In genomic region chr16:69322343-69322742, GRCh38 we compare ENCODE assay signal across 25 cellular contexts. TPM values are rescaled to one million over a fixed set of nuclear protein-coding genes. Genes with fewer than 3 reads are reported as not detected.
DNase-seq lines count a peak whose midpoint lies in the region; ATAC-seq lines count a peak whose summit lies in the region.
"Had no signal": no experiment of that assay in that cellular context is flagged by ENCODE, and none has a peak within 500 bp of the region (broad histone marks: within the 10 kb centered on the region; RNA-seq: fewer than 3 reads in every experiment).

No MANE protein-coding gene starts in this region.

- no peaks in the 10 kb centered on the region for H3K27me3 Mint-ChIP-seq in activated T-cell treated with anti-CD3 and anti-CD28 coated beads, Interleukin-2, amount 50 U/mL, for 24 hours
- no peaks in the 10 kb centered on the region for H3K27me3 Mint-ChIP-seq in activated T-helper 17 cell treated with anti-CD3 and anti-CD28 coated beads, Interleukin-2, amount 50 U/mL, for 72 hours
- H3K27me3 Mint-ChIP-seq: activated CD4-positive, alpha-beta memory T cell treated with anti-CD3 and anti-CD28 coated beads, Interleukin-2, amount 10 ng/mL, durations not matched to agents 7 days and 5 days; brain; CD4-positive, alpha-beta memory T cell; stimulated activated naive CD8-positive, alpha-beta T cell treated with anti-CD3 and anti-CD28 coated beads, Interleukin-15, Interleukin-2, amounts not matched to agents 100 ng/mL and 50 ng/mL, for 24 hours had no signal

- no peaks in the 10 kb centered on the region for H3K9me3 Mint-ChIP-seq in activated T-cell treated with anti-CD3 and anti-CD28 coated beads, Interleukin-2, amount 50 U/mL, for 24 hours
- H3K9me3 Mint-ChIP-seq in activated T-helper 17 cell treated with anti-CD3 and anti-CD28 coated beads, Interleukin-2, amount 50 U/mL, for 72 hours = no peaks in the 10 kb centered on the region
- H3K9me3 Mint-ChIP-seq: activated CD4-positive, alpha-beta memory T cell treated with anti-CD3 and anti-CD28 coated beads, Interleukin-2, amount 10 ng/mL, durations not matched to agents 7 days and 5 days; brain; stimulated activated naive CD8-positive, alpha-beta T cell treated with anti-CD3 and anti-CD28 coated beads, Interleukin-15, Interleukin-2, amounts not matched to agents 100 ng/mL and 50 ng/mL, for 24 hours had no signal

- H3K27ac Mint-ChIP-seq in activated T-cell treated with anti-CD3 and anti-CD28 coated beads, Interleukin-2, amount 50 U/mL, for 24 hours = peak overlapping the region; percentile 12
- peak overlapping the region; percentile 44 for H3K27ac Mint-ChIP-seq in activated T-helper 17 cell treated with anti-CD3 and anti-CD28 coated beads, Interleukin-2, amount 50 U/mL, for 72 hours
- H3K27ac Mint-ChIP-seq: activated CD4-positive, alpha-beta memory T cell treated with anti-CD3 and anti-CD28 coated beads, Interleukin-2, amount 10 ng/mL, durations not matched to agents 7 days and 5 days had no signal

- H3K36me3 Mint-ChIP-seq in activated T-cell treated with anti-CD3 and anti-CD28 coated beads, Interleukin-2, amount 50 U/mL, for 24 hours (ENCODE audit: low read depth) = peaks cover 96% of the 10 kb centered on the region
- peaks cover 92% of the 10 kb centered on the region for H3K36me3 Mint-ChIP-seq in activated T-helper 17 cell treated with anti-CD3 and anti-CD28 coated beads, Interleukin-2, amount 50 U/mL, for 72 hours (ENCODE audit: low read depth)

- no peak for DNase-seq in activated T-cell treated with anti-CD3 and anti-CD28 coated beads, Interleukin-2, amount 50 U/mL, for 24 hours
- DNase-seq in activated T-cell treated with anti-CD3 and anti-CD28 coated beads for 4 hours (no peak), kidney glomerular epithelial cell (lab: John Stamatoyannopoulos, UW) (no peak)
- DNase-seq in stimulated activated CD8-positive, alpha-beta memory T cell treated with anti-CD3 and anti-CD28 coated beads, Interleukin-4, amount 100 ng/mL, for 48 hours = peak; percentile 11
- DNase-seq: activated CD4-positive, alpha-beta memory T cell treated with anti-CD3 and anti-CD28 coated beads, Interleukin-2, amount 10 ng/mL, durations not matched to agents 7 days and 5 days; activated CD4-positive, alpha-beta T cell treated with anti-CD3 and anti-CD28 coated beads for 1 hour; adrenal gland; AML-193; CD4-positive, alpha-beta memory T cell; foreskin fibroblast; GM23248; left ventricle myocardium inferior; mesenchymal stem cell; NCI-H146; NCI-H446; NCI-H748 treated with DMSO at 0.1 percent for 48 hours; ovary; SIG-M5 had no signal

- H3K4me1 Mint-ChIP-seq in activated T-cell treated with anti-CD3 and anti-CD28 coated beads, Interleukin-2, amount 50 U/mL, for 24 hours (ENCODE audit: low read depth) = peaks cover 36% of the 10 kb centered on the region
- H3K4me1 Mint-ChIP-seq in activated T-helper 17 cell treated with anti-CD3 and anti-CD28 coated beads, Interleukin-2, amount 50 U/mL, for 72 hours = peaks cover 14% of the 10 kb centered on the region

- no peak for ATAC-seq in activated T-helper 17 cell treated with anti-CD3 and anti-CD28 coated beads, Interleukin-2, amount 50 U/mL, for 72 hours (replicated peaks)
- no peak for ATAC-seq in GM18519 (IDR thresholded peaks at IDR 0.05; ENCODE audit: low FRiP score, unreplicated experiment)

- no peak overlapping the region for H3K4me3 Mint-ChIP-seq in activated T-cell treated with anti-CD3 and anti-CD28 coated beads, Interleukin-2, amount 50 U/mL, for 24 hours
- H3K4me3 Mint-ChIP-seq in activated T-helper 17 cell treated with anti-CD3 and anti-CD28 coated beads, Interleukin-2, amount 50 U/mL, for 72 hours = no peak overlapping the region
- H3K4me3 Mint-ChIP-seq: activated CD4-positive, alpha-beta memory T cell treated with anti-CD3 and anti-CD28 coated beads, Interleukin-2, amount 10 ng/mL, durations not matched to agents 7 days and 5 days; brain; CD4-positive, alpha-beta memory T cell; stimulated activated naive CD8-positive, alpha-beta T cell treated with anti-CD3 and anti-CD28 coated beads, Interleukin-15, Interleukin-2, amounts not matched to agents 100 ng/mL and 50 ng/mL, for 24 hours had no signal

RNA-seq across cellular contexts. Expression of gene PDF, which starts 8.0 kb away (rescaled TPM):
- total RNA-seq in activated T-helper 17 cell treated with anti-CD3 and anti-CD28 coated beads, Interleukin-2, amount 50 U/mL, for 72 hours = 10 to 100 TPM in 1 of 2 donors, 1 to 10 TPM in 1; 8.4 to 20.6 TPM

RNA-seq across cellular contexts. Expression of gene VPS4A, which starts 11.2 kb away (rescaled TPM):
- 10 to 100 TPM; 20.7 to 26.9 TPM for total RNA-seq in activated T-helper 17 cell treated with anti-CD3 and anti-CD28 coated beads, Interleukin-2, amount 50 U/mL, for 72 hours

RNA-seq across cellular contexts. Expression of gene COG8, which starts 17.0 kb away (rescaled TPM):
- 10 to 100 TPM; 29.7 to 34.2 TPM for total RNA-seq in activated T-helper 17 cell treated with anti-CD3 and anti-CD28 coated beads, Interleukin-2, amount 50 U/mL, for 72 hours

RNA-seq across cellular contexts. Expression of gene NIP7, which starts 17.2 kb away (rescaled TPM):
- total RNA-seq in activated T-helper 17 cell treated with anti-CD3 and anti-CD28 coated beads, Interleukin-2, amount 50 U/mL, for 72 hours = 10 to 100 TPM; 26.3 to 34.0 TPM

RNA-seq across cellular contexts. Expression of gene TMED6, which starts 29.2 kb away (rescaled TPM):
- 1 to 10 TPM; 2.0 to 4.0 TPM for total RNA-seq in activated T-helper 17 cell treated with anti-CD3 and anti-CD28 coated beads, Interleukin-2, amount 50 U/mL, for 72 hours
- total RNA-seq: cerebellum, Daoy, esophagus muscularis mucosa, GM23248, left ventricle myocardium inferior had no signal
